23 cellular contexts compared by ENCODE assay signal in genomic region chr16:3120435-3120834, GRCh38. TPM values are rescaled to one million over a fixed set of nuclear protein-coding genes. Genes with fewer than 3 reads are reported as not detected.
DNase-seq lines count a peak whose midpoint lies in the region; ATAC-seq, FAIRE-seq and TF ChIP-seq lines count a peak whose summit lies in the region.
"Had no signal": no experiment of that assay in that cellular context is flagged by ENCODE, and none has a peak within 500 bp of the region (broad histone marks: within the 10 kb centered on the region; RNA-seq: fewer than 3 reads in every experiment).

No MANE protein-coding gene starts in this region.

- no peaks in the 10 kb centered on the region for H3K27me3 ChIP-seq in osteoblast (ENCODE audit: insufficient read depth, low read length)
- H3K27me3 ChIP-seq: BE2C had no signal

- ATAC-seq in HG03175 (IDR thresholded peaks at IDR 0.05; ENCODE audit: unreplicated experiment), result no peak

- H3K4me1 ChIP-seq in osteoblast (ENCODE audit: insufficient read depth, low read length), result peaks cover 7% of the 10 kb centered on the region
- H3K4me1 ChIP-seq: BE2C had no signal

- no peak overlapping the region for H2AFZ ChIP-seq in osteoblast (ENCODE audit: low read length)

- TF ChIP-seq POLR2A in GM12892 (IDR thresholded peaks at IDR 0.05; ENCODE audit: low read depth, low read length), result no peak

- no peaks in the 10 kb centered on the region for H4K20me1 ChIP-seq in osteoblast (ENCODE audit: insufficient read depth, low read length)
- H4K20me1 ChIP-seq: BLaER1 had no signal

- DNase-seq in GM12892 (ENCODE audit: insufficient read length) (peak; percentile 7), RWPE1 (ENCODE audit: low spot score) (no peak), osteoblast (ENCODE audit: insufficient read length, low spot score, missing footprints) (peak; percentile 59), NCI-H226 (no peak), NCI-H2196 treated with DMSO at 0.1 percent for 48 hours (lab: John Stamatoyannopoulos, UW; ENCODE audit: unreplicated experiment) (no peak)
- DNase-seq: ACHN; BE2C; C1 segment of cervical spinal cord; CD4-positive, CD25-positive, alpha-beta regulatory T cell; CD8-positive, alpha-beta memory T cell; COR-L47; DMS79 treated with DMSO at 0.1 percent for 48 hours; GF-D8 had no signal

- H3K79me2 ChIP-seq in osteoblast (ENCODE audit: insufficient read depth, low read length), result no peaks in the 10 kb centered on the region

- CTCF ChIA-PET in RWPE1 (lab: Yijun Ruan, JAX), result interaction anchor here (1.0 kb wide), 1 partner anchor 69 kb away, joined by 3 read pairs; no protein-coding TSS in a partner anchor

- H3K4me2 ChIP-seq in osteoblast (ENCODE audit: insufficient read depth, low read length), result no peak overlapping the region
- H3K4me2 ChIP-seq: BLaER1 had no signal

- H3K27ac ChIP-seq in RWPE1, result 0 out of 2 replicates have a peak overlapping the region, but pooled peaks have one; percentile 13
- H3K27ac ChIP-seq in osteoblast (ENCODE audit: low read depth, low read length), result no peak overlapping the region
- H3K27ac ChIP-seq: BLaER1 had no signal

- TF ChIP-seq CTCF in RWPE1 (conservative IDR thresholded peaks at IDR 0.05; ENCODE audit: low read depth), result no peak
- no peak for TF ChIP-seq CTCF in osteoblast (IDR thresholded peaks at IDR 0.05; ENCODE audit: extremely low read depth, low read depth, low read length)

- H3K9me3 ChIP-seq in osteoblast (ENCODE audit: low read depth, low read length), result no peaks in the 10 kb centered on the region
- H3K9me3 ChIP-seq: BE2C, BLaER1 had no signal

- POLR2A ChIA-PET in RWPE1 (lab: Yijun Ruan, JAX; ENCODE audit: low non-redundant PET), result no interaction called here

- H3K36me3 ChIP-seq in osteoblast (ENCODE audit: insufficient read depth, low read length), result peaks cover 14% of the 10 kb centered on the region
- H3K36me3 ChIP-seq: BLaER1 had no signal

- FAIRE-seq in GM12892 (lab: Jason Lieb, UNC), result no peak
- FAIRE-seq: A204.1, G401.6, GM12891, GM18507 had no signal

- no peak overlapping the region for H3K4me3 ChIP-seq in osteoblast (ENCODE audit: insufficient read depth, low read length)
- H3K4me3 ChIP-seq: BLaER1 had no signal

RNA-seq across cellular contexts. Expression of gene ZNF205, which starts 8.0 kb away (rescaled TPM):
- not detected for polyA plus RNA-seq in GM12892 (2012; ENCODE audit: missing spikeins)
- total RNA-seq in osteoblast, result 17.4 and 17.7 TPM in 2 replicates
- total RNA-seq: CD4-positive, alpha-beta memory T cell; CD4-positive, CD25-positive, alpha-beta regulatory T cell had no signal
- polyA plus RNA-seq: CD4-positive, CD25-positive, alpha-beta regulatory T cell; CD8-positive, alpha-beta memory T cell had no signal

RNA-seq across cellular contexts. Expression of gene ZNF213, which starts 14.4 kb away (rescaled TPM):
- polyA plus RNA-seq in GM12892 (2012; ENCODE audit: missing spikeins), result 1.6 TPM
- 8.0 and 9.4 TPM in 2 replicates for total RNA-seq in osteoblast

RNA-seq across cellular contexts. Expression of gene ZSCAN10, which starts 21.3 kb away (rescaled TPM):
- polyA plus RNA-seq in GM12892 (2012; ENCODE audit: missing spikeins), result not detected
- not detected in 2 replicates for total RNA-seq in osteoblast
- total RNA-seq: A673 had no signal
- polyA plus RNA-seq: AG04450; CD14-positive monocyte; CD4-positive, alpha-beta memory T cell; CD4-positive, CD25-positive, alpha-beta regulatory T cell; CD8-positive, alpha-beta memory T cell had no signal

RNA-seq across cellular contexts. Expression of gene IL32, which starts 55.0 kb away (rescaled TPM):
- polyA plus RNA-seq in GM12892 (2012; ENCODE audit: missing spikeins), result 373 TPM
- 0.72 TPM in 1 of 2 replicates, not detected in the other for total RNA-seq in osteoblast

Comparison
In these comparisons a context has a peak if more than half of its experiments do, and no peak if none do; other contexts are left out.
1. DNase-seq: peak in GM12892 (single experiment) and osteoblast (single experiment); none in RWPE1 (single experiment), NCI-H226 (single experiment) and NCI-H2196 treated with DMSO at 0.1 percent for 48 hours (single experiment).